Comparison of ENCODE assay signal across 24 cellular contexts in genomic region chr15:29621626-29622025, GRCh38.
DNase-seq lines count a peak whose midpoint lies in the region; ATAC-seq, FAIRE-seq and TF ChIP-seq lines count a peak whose summit lies in the region.
"Had no signal": no experiment of that assay in that cellular context is flagged by ENCODE, and none has a peak within 500 bp of the region (broad histone marks: within the 10 kb centered on the region; RNA-seq: fewer than 3 reads in every experiment).

No MANE protein-coding gene starts in this region.

- no peak for TF ChIP-seq EP300 in A549 (IDR thresholded peaks at IDR 0.05)
- TF ChIP-seq EP300 in tibial nerve (IDR thresholded peaks at IDR 0.05), result no peak

- TF ChIP-seq CTCF in A549 (IDR thresholded peaks at IDR 0.05) (no peak), choroid plexus epithelial cell (conservative IDR thresholded peaks at IDR 0.05; ENCODE audit: low read depth, low read length) (no peak), fibroblast of the aortic adventitia (IDR thresholded peaks at IDR 0.05; ENCODE audit: insufficient read depth, low read length) (no peak), tibial nerve (IDR thresholded peaks at IDR 0.05) (no peak)

- DNase-seq in A549 (ENCODE audit: low read depth in 1 of 2, low spot score in 1 of 2) (no peak), choroid plexus epithelial cell (ENCODE audit: low read depth) (peak; percentile 32), fibroblast of the aortic adventitia (ENCODE audit: low read depth) (peak; percentile 35), tibial nerve (ENCODE audit: low spot score in 2 of 2) (no peak)
- DNase-seq: ACHN; BE2C; C1 segment of cervical spinal cord; CD4-positive, alpha-beta memory T cell; CD4-positive, CD25-positive, alpha-beta regulatory T cell; CD8-positive, alpha-beta memory T cell; COR-L47; DMS 273 treated with DMSO at 0.1 percent for 48 hours; DMS153; DMS53; DMS79; DND-41; EL; GDM1 had no signal

- H3K4me2 ChIP-seq in A549, result no peak overlapping the region
- H3K4me2 ChIP-seq: BLaER1 had no signal

- ATAC-seq in A549 (no peak), GM21528 (IDR thresholded peaks at IDR 0.05; ENCODE audit: low FRiP score, unreplicated experiment) (no peak)
- ATAC-seq: GM12878 had no signal

- no peaks in the 10 kb centered on the region for H3K36me3 ChIP-seq in tibial nerve
- H3K36me3 ChIP-seq: BE2C, BLaER1 had no signal

- no peaks in the 10 kb centered on the region for H3K9me3 ChIP-seq in A549
- no peaks in the 10 kb centered on the region for H3K9me3 ChIP-seq in tibial nerve
- H3K9me3 ChIP-seq: BE2C had no signal

- 82% methylated on average over 5 of the region's 5 CpGs for WGBS in A549 (ENCODE audit: missing lambda C conversion rate)
- WGBS in tibial nerve, 2 donors, result 59 to 62% methylated on average over 5 of the region's 5 CpGs

- TF ChIP-seq POLR2A in A549 (IDR thresholded peaks at IDR 0.05; ENCODE audit: low read length), result no peak
- no peak for TF ChIP-seq POLR2A in tibial nerve (IDR thresholded peaks at IDR 0.05)

- no peak overlapping the region for H3K27ac ChIP-seq in A549
- H3K27ac ChIP-seq in tibial nerve, result no peak overlapping the region
- H3K27ac ChIP-seq: 22Rv1, BLaER1 had no signal

- POLR2A ChIA-PET in A549 (lab: Yijun Ruan, JAX), result no interaction called here

- H3K4me3 ChIP-seq in A549 (no peak overlapping the region), choroid plexus epithelial cell (ENCODE audit: low read depth, low read length) (no peak overlapping the region), fibroblast of the aortic adventitia (ENCODE audit: low read depth, low read length) (no peak overlapping the region), tibial nerve (no peak overlapping the region)
- H3K4me3 ChIP-seq: BLaER1, GM12878 had no signal

- CTCF ChIA-PET in A549 (lab: Yijun Ruan, JAX), result interaction anchor here (5.6 kb wide), 1 partner anchor 8 kb away, joined by 46 read pairs; no protein-coding TSS in a partner anchor

- no peaks in the 10 kb centered on the region for H3K4me1 ChIP-seq in A549
- no peaks in the 10 kb centered on the region for H3K4me1 ChIP-seq in tibial nerve
- H3K4me1 ChIP-seq: BE2C, BLaER1 had no signal

- no peak for TF ChIP-seq RAD21 in A549 (conservative IDR thresholded peaks at IDR 0.05 in 1 of 2, IDR thresholded peaks at IDR 0.05 in 1 of 2)

- FAIRE-seq in A549 (lab: Jason Lieb, UNC), result peak; percentile 23
- FAIRE-seq: GM12878, GM12892, GM18507 had no signal

- no peaks in the 10 kb centered on the region for H3K27me3 ChIP-seq in tibial nerve
- H3K27me3 ChIP-seq: BLaER1 had no signal

TF ChIP-seq in A549, 52 proteins besides CTCF, POLR2A, EP300 and RAD21:
- no peak for TF ChIP-seq HEYL (CRISPR knock-in tag; IDR thresholded peaks at IDR 0.05)
- TF ChIP-seq ZC3H11A (IDR thresholded peaks at IDR 0.05), result no peak
- no peak for TF ChIP-seq RFX5 (IDR thresholded peaks at IDR 0.05)
- no peak for TF ChIP-seq FOSL2 (IDR thresholded peaks at IDR 0.05)
- TF ChIP-seq FOSL2 (CRISPR knock-in tag; IDR thresholded peaks at IDR 0.05), result no peak
- no peak for TF ChIP-seq FOXS1 (CRISPR knock-in tag; IDR thresholded peaks at IDR 0.05)
- TF ChIP-seq NR3C1 (IDR thresholded peaks at IDR 0.05), result no peak
- no peak for TF ChIP-seq BHLHE40 (IDR thresholded peaks at IDR 0.05; ENCODE audit: low read depth, low read length)
- TF ChIP-seq SREBF2 (IDR thresholded peaks at IDR 0.05), result no peak
- TF ChIP-seq ESRRA (IDR thresholded peaks at IDR 0.05; ENCODE audit: borderline replicate concordance, low read length), result no peak
- TF ChIP-seq NPAS2 (CRISPR knock-in tag; IDR thresholded peaks at IDR 0.05; ENCODE audit: borderline replicate concordance), result no peak
- TF ChIP-seq PHF8 (IDR thresholded peaks at IDR 0.05; ENCODE audit: borderline replicate concordance, low read depth), result no peak
- TF ChIP-seq TP53 (CRISPR knock-in tag; IDR thresholded peaks at IDR 0.05), result no peak
- no peak for TF ChIP-seq GATA3 (IDR thresholded peaks at IDR 0.05; ENCODE audit: borderline replicate concordance)
- no peak for TF ChIP-seq MAX (IDR thresholded peaks at IDR 0.05)
TF ChIP-seq in A549: peak in this region for 0.

Comparison
In these comparisons a context has a peak if more than half of its experiments do, and no peak if none do; other contexts are left out.
1. DNase-seq: peak in choroid plexus epithelial cell (single experiment) and fibroblast of the aortic adventitia (single experiment); none in A549 (0 of 2) and tibial nerve (0 of 2).